ENCODE assay signal across 8 cellular contexts in the genomic region with DNA sequence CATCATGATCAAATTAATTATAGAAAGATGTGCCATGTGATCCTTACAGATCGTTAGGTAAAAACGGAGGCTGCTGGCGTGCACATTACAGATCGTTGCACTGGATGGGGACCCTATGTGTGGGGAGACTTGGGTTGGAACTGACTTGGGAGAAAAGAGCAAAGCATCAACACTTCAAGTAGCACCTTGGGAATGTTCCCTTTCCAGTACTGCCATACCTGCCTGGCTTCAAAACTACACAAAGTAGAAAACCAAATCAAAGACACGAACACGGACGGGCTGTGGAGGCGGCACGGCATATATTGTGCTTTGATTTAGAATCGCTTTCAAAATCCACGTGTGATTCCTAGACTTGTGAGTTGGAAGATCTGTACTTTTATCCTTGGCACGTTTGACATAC. TPM values are rescaled to one million over a fixed set of nuclear protein-coding genes. Genes with fewer than 3 reads are reported as not detected.
DNase-seq lines count a peak whose midpoint lies in the region; ATAC-seq, FAIRE-seq and TF ChIP-seq lines count a peak whose summit lies in the region.

No MANE protein-coding gene starts in this region.

- TF ChIP-seq POLR2A in IMR-90 (IDR thresholded peaks at IDR 0.05; ENCODE audit: low read depth, low read length), result no peak
- no peak for TF ChIP-seq POLR2A in GM12892 (IDR thresholded peaks at IDR 0.05; ENCODE audit: low read depth, low read length)

- H2BK120ac ChIP-seq in IMR-90 (ENCODE audit: low read depth, low read length), result 0 out of 2 replicates have a peak overlapping the region, but pooled peaks have one; percentile 16

- TF ChIP-seq RAD21 in IMR-90 (IDR thresholded peaks at IDR 0.05; ENCODE audit: low read length), result no peak

- peaks cover 8 to 29% of the 10 kb centered on the region in 2 experiments; a peak in 3 of 4 replicates for H3K79me1 ChIP-seq in IMR-90 (ENCODE audit: low read depth in 1 of 2, low read length in 2 of 2)

- FAIRE-seq in GM12892 (lab: Jason Lieb, UNC) (no peak), frontal cortex (lab: Jason Lieb, UNC) (no peak)

- H3K9me1 ChIP-seq in IMR-90 (ENCODE audit: insufficient read depth, low read length), result no peaks in the 10 kb centered on the region

- H3K23ac ChIP-seq in IMR-90 (ENCODE audit: low read depth, low read length), result peak overlapping the region; percentile 93

- POLR2A ChIA-PET in AG04449 (lab: Yijun Ruan, JAX) (no interaction called here), IMR-90 (lab: Charles Lee; ENCODE audit: unreplicated experiment) (no interaction called here)

- TF ChIP-seq CTCF in AG04449 (IDR thresholded peaks at IDR 0.05; ENCODE audit: insufficient read depth, low read length, missing control alignments) (no peak), IMR-90 (conservative IDR thresholded peaks at IDR 0.05; ENCODE audit: low read depth, low read length) (no peak), brain microvascular endothelial cell (IDR thresholded peaks at IDR 0.05; ENCODE audit: low read depth, low read length, missing control alignments) (no peak)

- peak overlapping the region; percentile 83 for H2AFZ ChIP-seq in IMR-90 (replicated peaks; ENCODE audit: low read length, poor library complexity)

- intact Hi-C loops in IMR-90 (cut with micrococcal nuclease), result loop anchor here (2.0 to 5.0 kb wide), 2 partner anchors 43 to 88 kb away; a partner anchor contains a TSS

- H3K56ac ChIP-seq in IMR-90 (ENCODE audit: extremely low read depth, insufficient read depth, low read length), result no peak overlapping the region

- BruUV-seq in IMR-90 (replicated peaks; lab: Mats Ljungman, UMichigan), result TSS peak; percentile 50

- peak overlapping the region; percentile 40; the same call in 1 of the 2 replicates for H3K4ac ChIP-seq in IMR-90 (ENCODE audit: low read depth, low read length)

- dilution Hi-C loops in IMR-90 (cut with HindIII; ENCODE audit: low sequenced_read_pairs, unreplicated experiment), result no loop called here

- H4K20me1 ChIP-seq in IMR-90 (ENCODE audit: insufficient read depth, low read length), result no peaks in the 10 kb centered on the region

- peak overlapping the region; percentile 42; a peak in 1 of 4 replicates for H4K8ac ChIP-seq in IMR-90 (ENCODE audit: low read depth in 2 of 2, low read length in 2 of 2)

- DNase-seq in AG04449 (ENCODE audit: low read depth, low spot score), result no peak
- no peak for DNase-seq in IMR-90
- no peak for DNase-seq in brain microvascular endothelial cell
- no peak for DNase-seq in GM12892 (ENCODE audit: insufficient read length)
- no peak for DNase-seq in frontal cortex (ENCODE audit: low spot score in 2 of 2)
- DNase-seq in globus pallidus (ENCODE audit: low spot score), result no peak
- no peak for DNase-seq in SHP77 (lab: John Stamatoyannopoulos, UW)

- no peak overlapping the region for H3K18ac ChIP-seq in IMR-90 (ENCODE audit: low read depth, low read length)

- H3K9ac ChIP-seq in IMR-90 (ENCODE audit: low read depth, low read length) (peak overlapping the region; percentile 88), mucosa of stomach (ENCODE audit: low read length) (peak overlapping the region; percentile 80)

- H3K36me3 ChIP-seq in IMR-90 (ENCODE audit: control insufficient read depth, insufficient read depth, low read length) (no peaks in the 10 kb centered on the region), brain microvascular endothelial cell (replicated peaks) (no peaks in the 10 kb centered on the region), mucosa of stomach (ENCODE audit: control insufficient read depth, insufficient read depth, low read length) (no peaks in the 10 kb centered on the region)

- no peaks in the 10 kb centered on the region for H3K27me3 ChIP-seq in IMR-90 (ENCODE audit: control insufficient read depth, insufficient read depth, low read length)
- H3K27me3 ChIP-seq in brain microvascular endothelial cell (replicated peaks), result no peaks in the 10 kb centered on the region
- H3K27me3 ChIP-seq in mucosa of stomach (ENCODE audit: control insufficient read depth, insufficient read depth, low read length), result no peaks in the 10 kb centered on the region

- no peak overlapping the region for H2AK9ac ChIP-seq in IMR-90 (replicated peaks; ENCODE audit: low read depth, low read length, poor library complexity)

- H3K9me3 ChIP-seq in IMR-90 (ENCODE audit: control insufficient read depth, insufficient read depth, low read length), result no peaks in the 10 kb centered on the region
- H3K9me3 ChIP-seq in mucosa of stomach (ENCODE audit: control insufficient read depth, low read length), result no peaks in the 10 kb centered on the region

- H2AK5ac ChIP-seq in IMR-90 (ENCODE audit: low read depth, low read length), result peak overlapping the region; percentile 8; the same call in 1 of the 2 replicates

- H3K4me1 ChIP-seq in IMR-90 (ENCODE audit: control insufficient read depth, insufficient read depth, low read length) (peaks cover 6% of the 10 kb centered on the region), mucosa of stomach (ENCODE audit: control insufficient read depth, insufficient read depth, low read length) (no peaks in the 10 kb centered on the region)

- H2BK15ac ChIP-seq in IMR-90 (ENCODE audit: low read depth, low read length), result no peak overlapping the region

- peak overlapping the region; percentile 94 for H3K4me2 ChIP-seq in IMR-90 (ENCODE audit: low read depth, low read length)

- peak overlapping the region; percentile 82; the same call in 1 of the 2 replicates for H3K14ac ChIP-seq in IMR-90 (replicated peaks; ENCODE audit: low read depth, low read length)

- WGBS in IMR-90 (ENCODE audit: extremely low coverage in 2 of 2, insufficient read length in 1 of 2), 2 experiments, result no CpG with 5 or more reads among the region's 12 CpGs

- peak overlapping the region; percentile 26; the same call in 1 of the 2 replicates for H3K27ac ChIP-seq in IMR-90 (ENCODE audit: insufficient read depth, low read length)
- H3K27ac ChIP-seq in brain microvascular endothelial cell, result no peak overlapping the region

- H2BK20ac ChIP-seq in IMR-90 (ENCODE audit: low read depth, low read length), result no peak overlapping the region

- H3K4me3 ChIP-seq in AG04449 (ENCODE audit: low read depth, low read length) (peak overlapping the region; percentile 62), IMR-90 (ENCODE audit: insufficient read depth, low read depth, low read length) (peak overlapping the region; percentile 59), brain microvascular endothelial cell (ENCODE audit: low read depth, low read length) (peak overlapping the region; percentile 68), mucosa of stomach (ENCODE audit: low read length) (peak overlapping the region; percentile 41)

- CTCF ChIA-PET in AG04449 (lab: Yijun Ruan, JAX), result interaction anchor here (7.1 kb wide), 1 partner anchor 13 kb away, joined by 47 read pairs; no protein-coding TSS in a partner anchor
- CTCF ChIA-PET in IMR-90 (lab: Yijun Ruan, JAX), result no interaction called here

- ATAC-seq in IMR-90 (ENCODE audit: low read depth), result no peak

- in situ Hi-C loops in IMR-90 (cut with MboI; ENCODE audit: low sequenced_read_pairs), result no loop called here
- in situ Hi-C loops in brain microvascular endothelial cell (cut with HindIII; ENCODE audit: low pct_ligation_motif_present, low sequenced_read_pairs), result no loop called here

- no peak overlapping the region for H4K5ac ChIP-seq in IMR-90 (ENCODE audit: low read depth, low read length)

- no peak overlapping the region for H2BK5ac ChIP-seq in IMR-90 (ENCODE audit: low read depth, low read length, poor library complexity, severe bottlenecking)

- H4K91ac ChIP-seq in IMR-90 (ENCODE audit: insufficient read depth, low read depth, low read length), result no peak overlapping the region

TF ChIP-seq in IMR-90, 13 proteins besides CTCF, POLR2A, EP300 and RAD21:
- TF ChIP-seq BHLHE40 (IDR thresholded peaks at IDR 0.05; ENCODE audit: low read depth, low read length) (no peak), RFX5 (IDR thresholded peaks at IDR 0.05; ENCODE audit: low read depth, low read length) (no peak), CEBPB (IDR thresholded peaks at IDR 0.05; ENCODE audit: low read depth, low read length) (no peak), RCOR1 (IDR thresholded peaks at IDR 0.05; ENCODE audit: insufficient replicate concordance, low read length) (no peak), CHD1 (IDR thresholded peaks at IDR 0.05; ENCODE audit: low read depth, low read length) (no peak), NFE2L2 (IDR thresholded peaks at IDR 0.05; ENCODE audit: low read depth, low read length) (no peak), FOS (IDR thresholded peaks at IDR 0.05; ENCODE audit: low read depth, low read length) (no peak), MAFK (IDR thresholded peaks at IDR 0.05; ENCODE audit: low read depth, low read length) (no peak), MAZ (IDR thresholded peaks at IDR 0.05; ENCODE audit: borderline replicate concordance, low read depth, low read length) (no peak)

RNA-seq across cellular contexts. Expression of a gene that starts 0.9 kb away (rescaled TPM):
- total RNA-seq in IMR-90 (2012; rRNA removed) (8.4 and 11.4 TPM in 2 replicates), frontal cortex (3.3 TPM)
- 6.4 and 7.0 TPM in 2 replicates for polyA plus RNA-seq in IMR-90 (2012; rRNA removed)
- 6.0 and 7.3 TPM in 2 replicates for polyA plus RNA-seq in IMR-90 (2012; cell fraction: cytosol; rRNA removed)
- 2.8 and 6.8 TPM in 2 replicates for polyA plus RNA-seq in IMR-90 (2012; cell fraction: nucleus; rRNA removed; ENCODE audit: low replicate concordance)
- polyA plus RNA-seq in GM12892 (2012; ENCODE audit: missing spikeins), result 14.0 TPM

RNA-seq across cellular contexts. Expression of a gene that starts 0.9 kb away (rescaled TPM):
- total RNA-seq in IMR-90 (2012; rRNA removed), result 0.54 and 0.56 TPM in 2 replicates
- polyA plus RNA-seq in IMR-90 (2012; rRNA removed), result 4.2 and 4.9 TPM in 2 replicates
- 0.52 and 0.55 TPM in 2 replicates for polyA plus RNA-seq in IMR-90 (2012; cell fraction: cytosol; rRNA removed)
- polyA plus RNA-seq in IMR-90 (2012; cell fraction: nucleus; rRNA removed; ENCODE audit: low replicate concordance), result 2.4 and 5.8 TPM in 2 replicates
- polyA plus RNA-seq in GM12892 (2012; ENCODE audit: missing spikeins), result 63.9 TPM
- 10.2 TPM for total RNA-seq in frontal cortex

RNA-seq across cellular contexts. Expression of a gene that starts 1.3 kb away (rescaled TPM):
- total RNA-seq in IMR-90 (2012; rRNA removed) (20.8 and 24.7 TPM in 2 replicates), frontal cortex (18.3 TPM)
- 13.5 and 14.4 TPM in 2 replicates for polyA plus RNA-seq in IMR-90 (2012; rRNA removed)
- polyA plus RNA-seq in IMR-90 (2012; cell fraction: cytosol; rRNA removed), result 5.0 and 7.3 TPM in 2 replicates
- 1.0 and 7.4 TPM in 2 replicates for polyA plus RNA-seq in IMR-90 (2012; cell fraction: nucleus; rRNA removed; ENCODE audit: low replicate concordance)
- 26.1 TPM for polyA plus RNA-seq in GM12892 (2012; ENCODE audit: missing spikeins)

RNA-seq across cellular contexts. Expression of a gene that starts 43.4 kb away (rescaled TPM):
- total RNA-seq in IMR-90 (2012; rRNA removed), result 35.0 and 42.5 TPM in 2 replicates
- polyA plus RNA-seq in IMR-90 (2012; rRNA removed), result 51.7 and 52.3 TPM in 2 replicates
- polyA plus RNA-seq in IMR-90 (2012; cell fraction: cytosol; rRNA removed), result 18.3 and 82.9 TPM in 2 replicates
- polyA plus RNA-seq in IMR-90 (2012; cell fraction: nucleus; rRNA removed; ENCODE audit: low replicate concordance), result 3.3 and 20.8 TPM in 2 replicates
- 130 TPM for polyA plus RNA-seq in GM12892 (2012; ENCODE audit: missing spikeins)
- 28.9 TPM for total RNA-seq in frontal cortex

RNA-seq across cellular contexts. Expression of a gene that starts 47.5 kb away (rescaled TPM):
- total RNA-seq in IMR-90 (2012; rRNA removed) (1.1 and 1.4 TPM in 2 replicates), frontal cortex (6.1 TPM)
- polyA plus RNA-seq in IMR-90 (2012; rRNA removed), result 1.1 and 1.5 TPM in 2 replicates
- polyA plus RNA-seq in IMR-90 (2012; cell fraction: cytosol; rRNA removed), result 0.60 and 0.71 TPM in 2 replicates
- 0.22 and 0.97 TPM in 2 replicates for polyA plus RNA-seq in IMR-90 (2012; cell fraction: nucleus; rRNA removed; ENCODE audit: low replicate concordance)
- polyA plus RNA-seq in GM12892 (2012; ENCODE audit: missing spikeins), result 5.3 TPM
